8 cellular contexts compared by ENCODE assay signal in the genomic region with DNA sequence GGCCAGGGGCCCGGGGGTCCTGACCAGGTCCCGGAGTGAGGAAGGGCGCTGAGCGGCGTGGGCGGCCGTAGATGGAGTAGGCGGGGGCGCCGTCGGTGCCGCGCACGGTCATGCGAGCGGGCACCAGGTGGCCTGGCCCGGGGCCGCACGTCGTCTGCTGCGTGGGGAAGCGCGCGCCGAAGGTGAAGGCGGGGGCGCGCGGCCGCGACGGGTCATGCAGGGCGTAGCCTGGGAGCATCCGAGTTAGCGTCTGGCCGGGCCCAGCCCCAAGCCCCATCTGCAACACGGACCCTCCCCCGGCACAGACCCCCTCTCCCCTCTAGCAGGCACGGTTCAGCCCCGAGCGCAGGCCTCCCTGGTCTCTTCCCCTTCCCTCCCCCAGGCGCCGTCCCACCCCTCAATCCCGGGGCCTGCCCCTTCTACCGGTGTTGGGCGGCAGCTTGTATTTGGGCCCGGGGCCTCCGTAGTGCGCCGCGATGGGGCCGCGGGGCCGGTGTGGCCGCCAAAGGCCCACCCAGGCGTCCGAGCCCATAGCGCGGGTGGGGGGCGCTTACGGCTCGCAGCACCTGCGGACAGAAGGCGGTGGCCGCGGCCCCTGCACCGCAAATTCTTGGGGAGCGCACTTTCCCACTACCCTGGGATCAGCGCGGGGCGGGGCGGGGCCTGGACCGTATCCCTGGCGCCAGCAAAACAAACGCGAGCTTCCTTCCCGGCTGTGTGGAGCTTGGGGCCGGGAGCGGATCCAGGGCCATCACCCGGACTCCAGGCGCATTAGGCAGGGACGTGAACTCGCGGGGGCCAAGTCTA. TPM values are rescaled to one million over a fixed set of nuclear protein-coding genes. Genes with fewer than 3 reads are reported as not detected.
DNase-seq lines count a peak whose midpoint lies in the region; ATAC-seq and TF ChIP-seq lines count a peak whose summit lies in the region.

No MANE protein-coding gene starts in this region.

- no peaks in the 10 kb centered on the region for H3K9me3 Mint-ChIP-seq in dendritic cell treated with granulocyte-macrophage colony-stimulating factor and Interleukin-4, amounts not matched to agents 40 ng/mL and 50 ng/mL, for 4 days

- peak overlapping the region; percentile 95 for H3K27ac Mint-ChIP-seq in dendritic cell treated with granulocyte-macrophage colony-stimulating factor and Interleukin-4, amounts not matched to agents 40 ng/mL and 50 ng/mL, for 4 days

- peak overlapping the region; percentile 97 for H3K4me3 Mint-ChIP-seq in dendritic cell treated with granulocyte-macrophage colony-stimulating factor and Interleukin-4, amounts not matched to agents 40 ng/mL and 50 ng/mL, for 4 days

- peak; percentile 82 for DNase-seq in activated CD4-positive, CD25-positive, alpha-beta regulatory T cell treated with anti-CD3 and anti-CD28 coated beads, Interleukin-2, amount 50 U/mL, for 72 hours
- DNase-seq in stimulated activated CD4-positive, alpha-beta T cell treated with anti-CD3 and anti-CD28 coated beads, TNF-alpha, amount 100 ng/mL, for 4 hours (ENCODE audit: low read depth in 3 of 3), result peak in 2 of 3 experiments; percentile 56 to 68

- H3K27me3 ChIP-seq in liver (ENCODE audit: control insufficient read depth in 4 of 4, insufficient read depth in 4 of 4, low read length in 3 of 4), result no peaks in the 10 kb centered on the region

- intact Hi-C loops in dendritic cell treated with granulocyte-macrophage colony-stimulating factor and Interleukin-4, amounts not matched to agents 40 ng/mL and 50 ng/mL, for 4 days (cut with micrococcal nuclease), result loop anchor here (1.0 to 2.0 kb wide), 2 partner anchors 11 to 51 kb away; partner anchors contain the start of gene CHKB

- WGBS in liver, result under 1% methylated on average over 84 of the region's 84 CpGs

- no peak for TF ChIP-seq RAD21 in Ishikawa (IDR thresholded peaks at IDR 0.05; ENCODE audit: low read depth)
- peak in 1 of 2 donors; percentile 40 for TF ChIP-seq RAD21 in liver (IDR thresholded peaks at IDR 0.05)

- no peaks in the 10 kb centered on the region for H3K36me3 ChIP-seq in liver (ENCODE audit: control insufficient read depth in 4 of 4, insufficient read depth in 3 of 4, low read depth in 1 of 4, low read length in 3 of 4)

- ATAC-seq in HG03520 (IDR thresholded peaks at IDR 0.05; ENCODE audit: unreplicated experiment) (no peak), HG02759 (IDR thresholded peaks at IDR 0.05; ENCODE audit: unreplicated experiment) (no peak)

- H3K36me3 Mint-ChIP-seq in dendritic cell treated with granulocyte-macrophage colony-stimulating factor and Interleukin-4, amounts not matched to agents 40 ng/mL and 50 ng/mL, for 4 days (ENCODE audit: low read depth), result peaks cover 61% of the 10 kb centered on the region

- H3K9me3 ChIP-seq in liver (ENCODE audit: control insufficient read depth in 4 of 4, low read length in 3 of 4), result no peaks in the 10 kb centered on the region

- H3K27me3 Mint-ChIP-seq in dendritic cell treated with granulocyte-macrophage colony-stimulating factor and Interleukin-4, amounts not matched to agents 40 ng/mL and 50 ng/mL, for 4 days, result no peaks in the 10 kb centered on the region

- peak overlapping the region; percentile 92 to 98 for H3K27ac ChIP-seq in liver (ENCODE audit: low read depth in 1 of 2, low read length in 2 of 2)

- H3K4me1 Mint-ChIP-seq in dendritic cell treated with granulocyte-macrophage colony-stimulating factor and Interleukin-4, amounts not matched to agents 40 ng/mL and 50 ng/mL, for 4 days (ENCODE audit: low read depth), result peaks cover 60% of the 10 kb centered on the region

- no peak for TF ChIP-seq CTCF in liver (IDR thresholded peaks at IDR 0.05; ENCODE audit: low read depth, low read length, missing input control)

- H3K9ac ChIP-seq in liver (ENCODE audit: low read depth in 1 of 2, low read length in 2 of 2), result peak overlapping the region; percentile 47 to 71

- peaks cover 4 to 37% (median 18%) of the 10 kb centered on the region in 4 donors for H3K4me1 ChIP-seq in liver (ENCODE audit: control insufficient read depth in 4 of 4, insufficient read depth in 4 of 4, low read length in 3 of 4)

- TF ChIP-seq EP300 in Ishikawa (IDR thresholded peaks at IDR 0.05; ENCODE audit: borderline replicate concordance), result no peak

- H3K4me3 ChIP-seq in GM08714 (ENCODE audit: low read length) (peak overlapping the region; percentile 79), liver (ENCODE audit: low read depth in 1 of 3, low read length in 3 of 3) (peak overlapping the region; percentile 62 to 93 (median 90))

TF ChIP-seq in Ishikawa, 13 proteins besides CTCF, POLR2A, EP300 and RAD21 (continues in another document):
- TF ChIP-seq, protein P1, sequence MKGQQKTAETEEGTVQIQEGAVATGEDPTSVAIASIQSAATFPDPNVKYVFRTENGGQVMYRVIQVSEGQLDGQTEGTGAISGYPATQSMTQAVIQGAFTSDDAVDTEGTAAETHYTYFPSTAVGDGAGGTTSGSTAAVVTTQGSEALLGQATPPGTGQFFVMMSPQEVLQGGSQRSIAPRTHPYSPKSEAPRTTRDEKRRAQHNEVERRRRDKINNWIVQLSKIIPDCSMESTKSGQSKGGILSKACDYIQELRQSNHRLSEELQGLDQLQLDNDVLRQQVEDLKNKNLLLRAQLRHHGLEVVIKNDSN (IDR thresholded peaks at IDR 0.05), result no peak
- TF ChIP-seq REST (IDR thresholded peaks at IDR 0.05; ENCODE audit: low read depth), result no peak
- TF ChIP-seq TAF1 (IDR thresholded peaks at IDR 0.05; ENCODE audit: low read depth), result no peak
- peak; percentile 50; the same call in 1 of the 2 replicates for TF ChIP-seq EGR1 (IDR thresholded peaks at IDR 0.05)
- no peak for TF ChIP-seq NFIC (IDR thresholded peaks at IDR 0.05)

TF ChIP-seq in liver, 16 proteins besides CTCF, POLR2A, EP300 and RAD21 (continues in another document):
- TF ChIP-seq HNF4G (IDR thresholded peaks at IDR 0.05) (no peak), RXRA (IDR thresholded peaks at IDR 0.05) (peak in 1 of 2 donors; percentile 69), EGR1 (IDR thresholded peaks at IDR 0.05; ENCODE audit: low read depth in 2 of 2) (peak in 1 of 2 donors; percentile 53), TAF1 (conservative IDR thresholded peaks at IDR 0.05) (no peak), YY1 (IDR thresholded peaks at IDR 0.05) (peak; percentile 52), NR2F2 (IDR thresholded peaks at IDR 0.05) (no peak), FOXA2 (IDR thresholded peaks at IDR 0.05) (no peak), HNF4A (conservative IDR thresholded peaks at IDR 0.05) (peak; percentile 9 to 44), FOXA1 (IDR thresholded peaks at IDR 0.05) (no peak), JUND (IDR thresholded peaks at IDR 0.05) (no peak), REST (IDR thresholded peaks at IDR 0.05) (peak; percentile 53), SP1 (IDR thresholded peaks at IDR 0.05) (peak; percentile 45), ZBTB33 (IDR thresholded peaks at IDR 0.05) (no peak), GABPA (IDR thresholded peaks at IDR 0.05 in 1 of 2, conservative IDR thresholded peaks at IDR 0.05 in 1 of 2) (no peak)
- TF ChIP-seq, protein P2, sequence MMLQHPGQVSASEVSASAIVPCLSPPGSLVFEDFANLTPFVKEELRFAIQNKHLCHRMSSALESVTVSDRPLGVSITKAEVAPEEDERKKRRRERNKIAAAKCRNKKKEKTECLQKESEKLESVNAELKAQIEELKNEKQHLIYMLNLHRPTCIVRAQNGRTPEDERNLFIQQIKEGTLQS (IDR thresholded peaks at IDR 0.05), result no peak

RNA-seq across cellular contexts. Expression of gene TYMP, which starts 1.9 kb away (rescaled TPM):
- 100 to 1,000 TPM in 1 of 2 donors, 10 to 100 TPM in 1; 41.2 to 109 TPM for total RNA-seq in liver
- 10 to 100 TPM; 34.0 to 89.8 TPM for polyA plus RNA-seq in liver

RNA-seq across cellular contexts. Expression of gene SCO2, which starts 6.4 kb away (rescaled TPM):
- 1 to 10 TPM; 1.4 to 1.7 TPM for total RNA-seq in liver
- 1 to 10 TPM; 1.9 to 2.9 TPM for polyA plus RNA-seq in liver

RNA-seq across cellular contexts. Expression of gene KLHDC7B, which starts 13.9 kb away (rescaled TPM):
- under 1 TPM in 1 of 2 donors, not detected in 1; 0.08 TPM for total RNA-seq in liver
- under 1 TPM; 0.08 to 0.16 TPM for polyA plus RNA-seq in liver

RNA-seq across cellular contexts. Expression of gene NCAPH2, which starts 23.7 kb away (rescaled TPM):
- total RNA-seq in liver, result 10 to 100 TPM; 15.2 to 30.8 TPM
- 10 to 100 TPM; 12.0 to 12.5 TPM for polyA plus RNA-seq in liver

RNA-seq across cellular contexts. Expression of gene LMF2, which starts 24.2 kb away (rescaled TPM):
- 10 to 100 TPM; 24.0 to 27.9 TPM for total RNA-seq in liver
- polyA plus RNA-seq in liver, result 10 to 100 TPM; 16.7 to 35.6 TPM
